Comparison of ENCODE assay signal across 22 cellular contexts in the genomic region with DNA sequence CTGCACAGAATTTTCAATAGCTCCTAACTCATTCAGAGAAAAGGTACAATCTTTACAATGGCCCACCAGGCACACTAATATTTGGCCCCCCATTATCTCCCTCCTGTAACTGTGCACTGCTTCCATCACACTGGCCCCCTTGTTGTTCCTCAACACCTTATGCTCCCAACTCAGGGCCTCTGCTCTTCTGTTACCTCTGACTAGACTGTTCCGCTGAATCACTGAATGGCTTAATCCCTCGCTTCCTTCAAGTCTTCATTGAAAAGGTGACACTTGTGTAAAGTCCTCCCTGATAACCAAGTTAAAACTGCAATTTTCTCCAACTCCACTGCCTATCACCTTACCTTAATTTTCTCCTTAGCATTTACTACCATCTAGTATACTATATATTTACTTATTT.
"Had no signal": no experiment of that assay in that cellular context is flagged by ENCODE, and none has a peak within 500 bp of the region (broad histone marks: within the 10 kb centered on the region; RNA-seq: fewer than 3 reads in every experiment).

No MANE protein-coding gene starts in this region.

- H3K9me3 Mint-ChIP-seq: activated naive CD4-positive, alpha-beta T cell treated with anti-CD3 and anti-CD28 coated beads for 36 hours; activated T-cell treated with anti-CD3 and anti-CD28 coated beads, Interleukin-2, amount 50 U/mL, for 4 hours; central memory CD8-positive, alpha-beta T cell; naive B cell; stimulated activated naive B cell treated with anti-CD40 and anti-IgM and Interleukin-4, amounts not matched to agents 10 μg/mL and 1 μg/mL and 100 μg/mL, for 72 hours; T-cell had no signal

- ATAC-seq: activated CD4-positive, alpha-beta T cell treated with anti-CD3 and anti-CD28 coated beads for 36 hours; activated T-cell treated with anti-CD3 and anti-CD28 coated beads, Interleukin-2, amount 50 U/mL, for 4 hours; left lobe of liver; lower lobe of right lung; sciatic nerve; stimulated activated naive B cell treated with anti-CD40 and anti-IgM and Interleukin-4, amounts not matched to agents 10 μg/mL and 1 μg/mL and 100 μg/mL, for 72 hours; T-cell; upper lobe of right lung had no signal

- H3K27me3 Mint-ChIP-seq: activated B cell treated with CpG ODN at 0.5 μM for 24 hours; activated CD4-positive, alpha-beta T cell treated with anti-CD3 and anti-CD28 coated beads for 36 hours; central memory CD8-positive, alpha-beta T cell; naive B cell; stimulated activated naive B cell treated with anti-CD40 and anti-IgM and Interleukin-4, amounts not matched to agents 10 μg/mL and 1 μg/mL and 100 μg/mL, for 72 hours; T-cell had no signal

- H3K9me3 ChIP-seq: ascending aorta, lower lobe of right lung, upper lobe of right lung had no signal

- FAIRE-seq: colon, small intestine had no signal

- H3K4me3 Mint-ChIP-seq: activated B cell treated with CpG ODN at 0.5 μM for 24 hours; activated CD4-positive, alpha-beta T cell treated with anti-CD3 and anti-CD28 coated beads for 36 hours; activated naive CD4-positive, alpha-beta T cell treated with anti-CD3 and anti-CD28 coated beads for 36 hours; activated T-cell treated with anti-CD3 and anti-CD28 coated beads, Interleukin-2, amount 50 U/mL, for 4 hours; central memory CD8-positive, alpha-beta T cell; naive B cell; stimulated activated naive B cell treated with anti-CD40 and anti-IgM and Interleukin-4, amounts not matched to agents 10 μg/mL and 1 μg/mL and 100 μg/mL, for 72 hours; T-cell had no signal

- H3K4me1 Mint-ChIP-seq: activated B cell treated with CpG ODN at 0.5 μM for 24 hours had no signal

- H3K4me1 ChIP-seq: upper lobe of right lung had no signal

- DNase-seq: activated B cell treated with CpG ODN at 0.5 μM for 24 hours; activated CD4-positive, alpha-beta T cell treated with anti-CD3 and anti-CD28 coated beads for 36 hours; activated CD4-positive, alpha-beta T cell treated with anti-CD3 and anti-CD28 coated beads, Interleukin-2, amount 50 U/mL, for 4 hours; activated CD8-positive, alpha-beta memory T cell treated with anti-CD3 and anti-CD28 coated beads for 24 hours; activated CD8-positive, alpha-beta memory T cell treated with anti-CD3 and anti-CD28 coated beads, Interleukin-2, amount 50 U/mL, for 4 hours; activated naive CD4-positive, alpha-beta T cell treated with anti-CD3 and anti-CD28 coated beads for 36 hours; activated T-cell treated with anti-CD3 and anti-CD28 coated beads, Interleukin-2, amount 50 U/mL, for 4 hours; brain microvascular endothelial cell; foreskin fibroblast; lower lobe of right lung; naive B cell; occipital lobe; small intestine; stimulated activated CD4-positive, alpha-beta T cell treated with anti-CD3 and anti-CD28 coated beads, Interleukin-15, amount 100 ng/mL, for 24 hours; stimulated activated naive B cell treated with anti-CD40 and anti-IgM and Interleukin-4, amounts not matched to agents 10 μg/mL and 1 μg/mL and 100 μg/mL, for 72 hours; T-cell; upper lobe of right lung had no signal

- H3K27me3 ChIP-seq: ascending aorta, brain microvascular endothelial cell, upper lobe of right lung had no signal

- H3K4me3 ChIP-seq: ascending aorta, lower lobe of right lung, upper lobe of right lung had no signal

- H3K27ac ChIP-seq: ascending aorta, brain microvascular endothelial cell, lower lobe of right lung, upper lobe of right lung had no signal

- H3K36me3 ChIP-seq: brain microvascular endothelial cell had no signal

- H3K27ac Mint-ChIP-seq: activated B cell treated with CpG ODN at 0.5 μM for 24 hours; activated CD4-positive, alpha-beta T cell treated with anti-CD3 and anti-CD28 coated beads for 36 hours; activated naive CD4-positive, alpha-beta T cell treated with anti-CD3 and anti-CD28 coated beads for 36 hours; stimulated activated naive B cell treated with anti-CD40 and anti-IgM and Interleukin-4, amounts not matched to agents 10 μg/mL and 1 μg/mL and 100 μg/mL, for 72 hours; T-cell had no signal
